In genomic region chr4:183182873-183183725, GRCh38 we compare ENCODE assay signal across 1 cellular context.
TF ChIP-seq lines count a peak whose summit lies in the region.

No MANE protein-coding gene starts in this region.

TF ChIP-seq in HEK293, 187 proteins besides CTCF, POLR2A, EP300 and RAD21 (continued from another document and continues in another):
- peak; percentile 70 for TF ChIP-seq ZNF692 (tag by site-specific recombination; IDR thresholded peaks at IDR 0.05)
- TF ChIP-seq ZNF514 (tag by site-specific recombination; IDR thresholded peaks at IDR 0.05), result no peak
- peak; percentile 33; the same call in 1 of the 2 replicates for TF ChIP-seq KLF1 (tag by site-specific recombination; IDR thresholded peaks at IDR 0.05)
- TF ChIP-seq ZNF423 (tag by site-specific recombination; IDR thresholded peaks at IDR 0.05), result no peak
- no peak for TF ChIP-seq ZNF704 (tag by site-specific recombination; IDR thresholded peaks at IDR 0.05)
- TF ChIP-seq SP2 (tag by site-specific recombination; IDR thresholded peaks at IDR 0.05), result no peak
- peak; percentile 71 for TF ChIP-seq ZBTB17 (tag by site-specific recombination; IDR thresholded peaks at IDR 0.05)
- TF ChIP-seq GLIS1 (tag by site-specific recombination; IDR thresholded peaks at IDR 0.05), result peak; percentile 93
- TF ChIP-seq ZNF501 (tag by site-specific recombination; IDR thresholded peaks at IDR 0.05), result peak; percentile 46; the same call in 1 of the 2 replicates
- TF ChIP-seq ZNF837 (tag by site-specific recombination; IDR thresholded peaks at IDR 0.05), result no peak
- TF ChIP-seq ZNF248 (tag by site-specific recombination; IDR thresholded peaks at IDR 0.05), result no peak
- no peak for TF ChIP-seq PRDM10 (tag by site-specific recombination; IDR thresholded peaks at IDR 0.05)
- 0 out of 2 replicates have a peak, but pooled peaks have one; percentile 32 for TF ChIP-seq ZNF2 (tag by site-specific recombination; IDR thresholded peaks at IDR 0.05)
- TF ChIP-seq PRDM6 (tag by site-specific recombination; IDR thresholded peaks at IDR 0.05), result peak; percentile 95
- no peak for TF ChIP-seq PRDM2 (tag by site-specific recombination; IDR thresholded peaks at IDR 0.05; ENCODE audit: borderline replicate concordance)
- TF ChIP-seq ZNF18 (tag by site-specific recombination; IDR thresholded peaks at IDR 0.05), result no peak
- TF ChIP-seq ZNF324 (tag by site-specific recombination; IDR thresholded peaks at IDR 0.05), result no peak
- TF ChIP-seq ZNF391 (tag by site-specific recombination; IDR thresholded peaks at IDR 0.05; ENCODE audit: borderline replicate concordance, low read depth), result peak; percentile 18; the same call in 1 of the 2 replicates
- no peak for TF ChIP-seq ZNF645 (tag by site-specific recombination; IDR thresholded peaks at IDR 0.05)
- peak; percentile 54; the same call in 1 of the 2 replicates for TF ChIP-seq TRIM28 (IDR thresholded peaks at IDR 0.05; ENCODE audit: borderline replicate concordance, low read length)
- TF ChIP-seq ZNF366 (tag by site-specific recombination; conservative IDR thresholded peaks at IDR 0.05), result peak; percentile 91
- no peak for TF ChIP-seq KLF16 (tag by site-specific recombination; IDR thresholded peaks at IDR 0.05)
- TF ChIP-seq ATF2 (tag by site-specific recombination; IDR thresholded peaks at IDR 0.05; ENCODE audit: low read depth), result peak; percentile 68
- TF ChIP-seq RBAK (tag by site-specific recombination; IDR thresholded peaks at IDR 0.05), result no peak
- peak; percentile 70 for TF ChIP-seq KLF8 (tag by site-specific recombination; IDR thresholded peaks at IDR 0.05)
- TF ChIP-seq IKZF3 (tag by site-specific recombination; IDR thresholded peaks at IDR 0.05), result peak; percentile 66; the same call in 1 of the 2 replicates
- TF ChIP-seq ZSCAN23 (tag by site-specific recombination; IDR thresholded peaks at IDR 0.05), result no peak
- TF ChIP-seq ZNF433 (tag by site-specific recombination; IDR thresholded peaks at IDR 0.05; ENCODE audit: low read depth), result no peak
- peak; percentile 81 for TF ChIP-seq ZIC2 (tag by site-specific recombination; IDR thresholded peaks at IDR 0.05)
- TF ChIP-seq SALL2 (tag by site-specific recombination; IDR thresholded peaks at IDR 0.05; ENCODE audit: borderline replicate concordance), result no peak
- TF ChIP-seq HIC1 (tag by site-specific recombination; IDR thresholded peaks at IDR 0.05), result peak; percentile 68
- no peak for TF ChIP-seq ZNF791 (tag by site-specific recombination; IDR thresholded peaks at IDR 0.05)
- no peak for TF ChIP-seq ZBTB20 (tag by site-specific recombination; IDR thresholded peaks at IDR 0.05)
